1 cellular context compared by ENCODE assay signal in the genomic region with DNA sequence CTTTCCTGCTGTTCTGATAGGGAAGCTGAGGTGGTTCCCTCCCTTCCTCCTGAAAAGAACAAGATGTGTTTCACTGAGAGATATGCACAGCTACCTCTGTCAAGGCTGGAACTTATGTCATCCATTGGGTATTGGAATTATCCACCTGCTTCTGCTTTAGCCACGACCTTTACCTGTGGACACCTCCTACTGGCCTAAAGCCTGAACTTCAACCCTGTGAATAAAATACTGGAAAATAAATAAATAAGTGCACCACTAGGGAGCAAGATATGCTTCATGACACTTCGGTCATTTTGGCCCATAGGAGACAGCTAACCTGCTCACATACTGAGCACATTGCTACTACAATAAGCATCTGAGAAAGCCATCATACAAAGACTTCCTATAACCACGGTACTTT.
TF ChIP-seq lines count a peak whose summit lies in the region.

No MANE protein-coding gene starts in this region.

TF ChIP-seq in GM23338, 12 proteins besides CTCF, POLR2A, EP300 and RAD21 (continued from another document):
- TF ChIP-seq, protein P1, sequence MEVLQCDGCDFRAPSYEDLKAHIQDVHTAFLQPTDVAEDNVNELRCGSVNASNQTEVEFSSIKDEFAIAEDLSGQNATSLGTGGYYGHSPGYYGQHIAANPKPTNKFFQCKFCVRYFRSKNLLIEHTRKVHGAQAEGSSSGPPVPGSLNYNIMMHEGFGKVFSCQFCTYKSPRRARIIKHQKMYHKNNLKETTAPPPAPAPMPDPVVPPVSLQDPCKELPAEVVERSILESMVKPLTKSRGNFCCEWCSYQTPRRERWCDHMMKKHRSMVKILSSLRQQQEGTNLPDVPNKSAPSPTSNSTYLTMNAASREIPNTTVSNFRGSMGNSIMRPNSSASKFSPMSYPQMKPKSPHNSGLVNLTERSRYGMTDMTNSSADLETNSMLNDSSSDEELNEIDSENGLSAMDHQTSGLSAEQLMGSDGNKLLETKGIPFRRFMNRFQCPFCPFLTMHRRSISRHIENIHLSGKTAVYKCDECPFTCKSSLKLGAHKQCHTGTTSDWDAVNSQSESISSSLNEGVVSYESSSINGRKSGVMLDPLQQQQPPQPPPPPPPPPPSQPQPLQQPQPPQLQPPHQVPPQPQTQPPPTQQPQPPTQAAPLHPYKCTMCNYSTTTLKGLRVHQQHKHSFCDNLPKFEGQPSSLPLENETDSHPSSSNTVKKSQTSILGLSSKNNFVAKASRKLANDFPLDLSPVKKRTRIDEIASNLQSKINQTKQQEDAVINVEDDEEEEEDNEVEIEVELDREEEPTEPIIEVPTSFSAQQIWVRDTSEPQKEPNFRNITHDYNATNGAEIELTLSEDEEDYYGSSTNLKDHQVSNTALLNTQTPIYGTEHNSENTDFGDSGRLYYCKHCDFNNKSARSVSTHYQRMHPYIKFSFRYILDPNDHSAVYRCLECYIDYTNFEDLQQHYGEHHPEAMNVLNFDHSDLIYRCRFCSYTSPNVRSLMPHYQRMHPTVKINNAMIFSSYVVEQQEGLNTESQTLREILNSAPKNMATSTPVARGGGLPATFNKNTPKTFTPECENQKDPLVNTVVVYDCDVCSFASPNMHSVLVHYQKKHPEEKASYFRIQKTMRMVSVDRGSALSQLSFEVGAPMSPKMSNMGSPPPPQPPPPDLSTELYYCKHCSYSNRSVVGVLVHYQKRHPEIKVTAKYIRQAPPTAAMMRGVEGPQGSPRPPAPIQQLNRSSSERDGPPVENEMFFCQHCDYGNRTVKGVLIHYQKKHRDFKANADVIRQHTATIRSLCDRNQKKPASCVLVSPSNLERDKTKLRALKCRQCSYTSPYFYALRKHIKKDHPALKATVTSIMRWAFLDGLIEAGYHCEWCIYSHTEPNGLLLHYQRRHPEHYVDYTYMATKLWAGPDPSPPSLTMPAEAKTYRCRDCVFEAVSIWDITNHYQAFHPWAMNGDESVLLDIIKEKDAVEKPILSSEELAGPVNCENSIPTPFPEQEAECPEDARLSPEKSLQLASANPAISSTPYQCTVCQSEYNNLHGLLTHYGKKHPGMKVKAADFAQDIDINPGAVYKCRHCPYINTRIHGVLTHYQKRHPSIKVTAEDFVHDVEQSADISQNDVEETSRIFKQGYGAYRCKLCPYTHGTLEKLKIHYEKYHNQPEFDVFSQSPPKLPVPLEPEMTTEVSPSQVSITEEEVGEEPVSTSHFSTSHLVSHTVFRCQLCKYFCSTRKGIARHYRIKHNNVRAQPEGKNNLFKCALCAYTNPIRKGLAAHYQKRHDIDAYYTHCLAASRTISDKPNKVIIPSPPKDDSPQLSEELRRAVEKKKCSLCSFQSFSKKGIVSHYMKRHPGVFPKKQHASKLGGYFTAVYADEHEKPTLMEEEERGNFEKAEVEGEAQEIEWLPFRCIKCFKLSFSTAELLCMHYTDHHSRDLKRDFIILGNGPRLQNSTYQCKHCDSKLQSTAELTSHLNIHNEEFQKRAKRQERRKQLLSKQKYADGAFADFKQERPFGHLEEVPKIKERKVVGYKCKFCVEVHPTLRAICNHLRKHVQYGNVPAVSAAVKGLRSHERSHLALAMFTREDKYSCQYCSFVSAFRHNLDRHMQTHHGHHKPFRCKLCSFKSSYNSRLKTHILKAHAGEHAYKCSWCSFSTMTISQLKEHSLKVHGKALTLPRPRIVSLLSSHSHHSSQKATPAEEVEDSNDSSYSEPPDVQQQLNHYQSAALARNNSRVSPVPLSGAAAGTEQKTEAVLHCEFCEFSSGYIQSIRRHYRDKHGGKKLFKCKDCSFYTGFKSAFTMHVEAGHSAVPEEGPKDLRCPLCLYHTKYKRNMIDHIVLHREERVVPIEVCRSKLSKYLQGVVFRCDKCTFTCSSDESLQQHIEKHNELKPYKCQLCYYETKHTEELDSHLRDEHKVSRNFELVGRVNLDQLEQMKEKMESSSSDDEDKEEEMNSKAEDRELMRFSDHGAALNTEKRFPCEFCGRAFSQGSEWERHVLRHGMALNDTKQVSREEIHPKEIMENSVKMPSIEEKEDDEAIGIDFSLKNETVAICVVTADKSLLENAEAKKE (CRISPR knock-in tag; IDR thresholded peaks at IDR 0.05), result no peak
- TF ChIP-seq EZH2 (IDR thresholded peaks at IDR 0.05; ENCODE audit: low read depth, unreplicated experiment), result no peak
- TF ChIP-seq JUNB (IDR thresholded peaks at IDR 0.05; ENCODE audit: unreplicated experiment), result no peak
- TF ChIP-seq REST (IDR thresholded peaks at IDR 0.05; ENCODE audit: unreplicated experiment), result no peak
- no peak for TF ChIP-seq NANOG (IDR thresholded peaks at IDR 0.05; ENCODE audit: borderline replicate concordance)
- no peak for TF ChIP-seq ZNF114 (CRISPR knock-in tag; IDR thresholded peaks at IDR 0.05)
- no peak for TF ChIP-seq CREB1 (CRISPR knock-in tag; IDR thresholded peaks at IDR 0.05; ENCODE audit: low read depth)
- no peak for TF ChIP-seq EZH2phosphoT487 (IDR thresholded peaks at IDR 0.05; ENCODE audit: unreplicated experiment)
